ENCODE assay signal across 11 cellular contexts in the genomic region with DNA sequence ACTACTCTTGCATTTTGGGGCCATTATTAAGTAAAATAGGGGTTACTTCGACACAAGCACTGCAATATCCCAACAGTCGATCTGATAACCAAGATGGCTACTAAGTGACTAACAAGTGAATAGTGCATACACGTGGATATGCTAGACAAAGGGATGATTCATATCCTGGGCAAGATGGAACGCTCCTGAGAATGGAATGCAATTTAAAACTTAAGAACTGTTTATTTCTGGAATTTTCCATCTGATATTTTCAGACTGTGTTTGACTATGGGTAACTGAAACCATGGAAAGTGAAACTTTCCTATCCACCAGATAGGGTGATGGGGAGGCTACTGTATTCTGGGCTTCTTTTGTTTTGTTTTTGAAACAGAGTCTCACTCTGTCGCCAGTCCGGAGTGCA.
DNase-seq lines count a peak whose midpoint lies in the region; ATAC-seq and TF ChIP-seq lines count a peak whose summit lies in the region.
"Had no signal": no experiment of that assay in that cellular context is flagged by ENCODE, and none has a peak within 500 bp of the region (broad histone marks: within the 10 kb centered on the region; RNA-seq: fewer than 3 reads in every experiment).

No MANE protein-coding gene starts in this region.

- intact Hi-C loops in esophagus squamous epithelium (cut with DNase I) = no loop called here
- intact Hi-C loops in naive thymus-derived CD4-positive, alpha-beta T cell (cut with micrococcal nuclease) = no loop called here
- intact Hi-C loops in tibial artery (cut with DNase I; ENCODE audit: low total_unique reads) = no loop called here

- H3K36me3 Mint-ChIP-seq in naive thymus-derived CD4-positive, alpha-beta T cell = peaks cover 9 to 31% (median 12%) of the 10 kb centered on the region in 5 donors

- 60 to 62% methylated on average over 6 of the region's 6 CpGs for WGBS in esophagus squamous epithelium, 2 donors

- peaks cover 4 to 21% (median 19%) of the 10 kb centered on the region in 7 donors for H3K4me1 Mint-ChIP-seq in naive thymus-derived CD4-positive, alpha-beta T cell

- peaks cover 12% of the 10 kb centered on the region for H3K4me1 ChIP-seq in SJSA1 (replicated peaks)
- peaks cover 0 to 17% (median 0%) of the 10 kb centered on the region in 3 donors for H3K4me1 ChIP-seq in esophagus squamous epithelium
- H3K4me1 ChIP-seq in naive thymus-derived CD4-positive, alpha-beta T cell (ENCODE audit: control insufficient read depth in 2 of 2, insufficient read depth in 2 of 2, low read length in 2 of 2) = no peaks in the 10 kb centered on the region
- H3K4me1 ChIP-seq in tibial artery = peaks cover 0 to 18% (median 7%) of the 10 kb centered on the region in 4 donors

- no peak overlapping the region for H3K4me3 Mint-ChIP-seq in naive thymus-derived CD4-positive, alpha-beta T cell
- H3K4me3 Mint-ChIP-seq: activated naive CD8-positive, alpha-beta T cell treated with anti-CD3 and anti-CD28 coated beads, Interleukin-2, amount 50 U/mL, for 24 hours had no signal

- DNase-seq in GM04503 (ENCODE audit: low read depth) (peak; percentile 73), SJSA1 (ENCODE audit: low read depth in 1 of 2, low spot score in 2 of 2) (peak; percentile 49 to 75), esophagus squamous epithelium (lab: John Stamatoyannopoulos, UW) (no peak), pulmonary artery endothelial cell (ENCODE audit: low read depth, low spot score) (peak; percentile 76), NCI-H1436 (lab: John Stamatoyannopoulos, UW) (no peak), SKM-1 (lab: John Stamatoyannopoulos, UW; ENCODE audit: unreplicated experiment) (no peak), tibial artery (no peak)
- DNase-seq in naive thymus-derived CD4-positive, alpha-beta T cell = no peak
- DNase-seq: activated naive CD8-positive, alpha-beta T cell treated with anti-CD3 and anti-CD28 coated beads, Interleukin-2, amount 50 U/mL, for 24 hours; stimulated activated CD4-positive, alpha-beta T cell treated with anti-CD3 and anti-CD28 coated beads, Interleukin-12 subunit alpha, Interleukin-12 subunit beta, amount 100 ng/mL, for 4 hours; stimulated activated naive CD4-positive, alpha-beta T cell treated with Interleukin-2 at 50 U/mL for 16 hours had no signal

- CTCF ChIA-PET in naive thymus-derived CD4-positive, alpha-beta T cell (lab: Charles Lee) = no interaction called here

- no peak for TF ChIP-seq POLR2A in esophagus squamous epithelium (IDR thresholded peaks at IDR 0.05)

- no peak overlapping the region for H3K27ac Mint-ChIP-seq in naive thymus-derived CD4-positive, alpha-beta T cell

- H3K27ac ChIP-seq in SJSA1 (peak overlapping the region; percentile 78), esophagus squamous epithelium (peak overlapping the region in 3 of 4 donors; percentile 43 to 56 (median 46)), tibial artery (no peak overlapping the region)
- no peak overlapping the region for H3K27ac ChIP-seq in naive thymus-derived CD4-positive, alpha-beta T cell (ENCODE audit: low read depth, low read length)

- no peaks in the 10 kb centered on the region for H3K27me3 Mint-ChIP-seq in naive thymus-derived CD4-positive, alpha-beta T cell
- H3K27me3 Mint-ChIP-seq: activated naive CD8-positive, alpha-beta T cell treated with anti-CD3 and anti-CD28 coated beads, Interleukin-2, amount 50 U/mL, for 24 hours had no signal

- no peaks in the 10 kb centered on the region for H3K27me3 ChIP-seq in SJSA1 (replicated peaks)
- no peaks in the 10 kb centered on the region for H3K27me3 ChIP-seq in esophagus squamous epithelium
- H3K27me3 ChIP-seq in naive thymus-derived CD4-positive, alpha-beta T cell (ENCODE audit: control insufficient read depth in 2 of 2, insufficient read depth in 2 of 2, low read length in 2 of 2) = no peaks in the 10 kb centered on the region
- no peaks in the 10 kb centered on the region for H3K27me3 ChIP-seq in tibial artery

- no peak for ATAC-seq in naive thymus-derived CD4-positive, alpha-beta T cell
- ATAC-seq: activated naive CD8-positive, alpha-beta T cell treated with anti-CD3 and anti-CD28 coated beads, Interleukin-2, amount 50 U/mL, for 24 hours had no signal

- H3K9me3 Mint-ChIP-seq in naive thymus-derived CD4-positive, alpha-beta T cell = no peaks in the 10 kb centered on the region
- H3K9me3 Mint-ChIP-seq: activated naive CD8-positive, alpha-beta T cell treated with anti-CD3 and anti-CD28 coated beads, Interleukin-2, amount 50 U/mL, for 24 hours had no signal

- H3K9me3 ChIP-seq in SJSA1 (replicated peaks) (peaks cover 3% of the 10 kb centered on the region; the same call in 1 of the 2 replicates), esophagus squamous epithelium (no peaks in the 10 kb centered on the region), tibial artery (no peaks in the 10 kb centered on the region)
- H3K9me3 ChIP-seq in naive thymus-derived CD4-positive, alpha-beta T cell (ENCODE audit: control insufficient read depth in 2 of 3, low read length in 3 of 3) = no peaks in the 10 kb centered on the region

- TF ChIP-seq CTCF in esophagus squamous epithelium (IDR thresholded peaks at IDR 0.05) = no peak
- TF ChIP-seq CTCF in tibial artery (IDR thresholded peaks at IDR 0.05) = no peak

- POLR2A ChIA-PET in naive thymus-derived CD4-positive, alpha-beta T cell (lab: Charles Lee) = no interaction called here

- H3K4me3 ChIP-seq in SJSA1 (no peak overlapping the region), esophagus squamous epithelium (no peak overlapping the region), tibial artery (no peak overlapping the region)
- H3K4me3 ChIP-seq in naive thymus-derived CD4-positive, alpha-beta T cell (ENCODE audit: low read length) = no peak overlapping the region

- H3K36me3 ChIP-seq in SJSA1 = peaks cover 14% of the 10 kb centered on the region
- peaks cover 0 to under 1% (median 0%) of the 10 kb centered on the region in 3 donors for H3K36me3 ChIP-seq in esophagus squamous epithelium
- H3K36me3 ChIP-seq in naive thymus-derived CD4-positive, alpha-beta T cell (ENCODE audit: control insufficient read depth in 2 of 3, insufficient read depth in 3 of 3, low read length in 3 of 3) = no peaks in the 10 kb centered on the region
- no peaks in the 10 kb centered on the region for H3K36me3 ChIP-seq in tibial artery

Comparison
In these comparisons a context has a peak if more than half of its experiments do, and no peak if none do; other contexts are left out.
1. DNase-seq: peak in GM04503 (single experiment), SJSA1 (2 of 2) and pulmonary artery endothelial cell (single experiment); none in esophagus squamous epithelium (single experiment), NCI-H1436 (single experiment), naive thymus-derived CD4-positive, alpha-beta T cell (0 of 9), SKM-1 (single experiment) and tibial artery (0 of 2).
2. H3K27ac ChIP-seq: peak in SJSA1 (single experiment) and esophagus squamous epithelium (3 of 4); none in naive thymus-derived CD4-positive, alpha-beta T cell (single experiment) and tibial artery (0 of 2).